In genomic region chr22:36912694-36913430, GRCh38 we compare ENCODE assay signal across 14 cellular contexts. TPM values are rescaled to one million over a fixed set of nuclear protein-coding genes. Genes with fewer than 3 reads are reported as not detected.
DNase-seq lines count a peak whose midpoint lies in the region; ATAC-seq and TF ChIP-seq lines count a peak whose summit lies in the region.
"Had no signal": no experiment of that assay in that cellular context is flagged by ENCODE, and none has a peak within 500 bp of the region (broad histone marks: within the 10 kb centered on the region; RNA-seq: fewer than 3 reads in every experiment).

No MANE protein-coding gene starts in this region.

- intact Hi-C loops in vagina (cut with DNase I): no loop called here

- H3K79me2 ChIP-seq in DOHH2 (ENCODE audit: control insufficient read depth, low read length): peaks cover 44% of the 10 kb centered on the region
- H3K79me2 ChIP-seq: parathyroid adenoma had no signal

- H3K9me3 Mint-ChIP-seq in endothelial cell (ENCODE audit: unreplicated experiment): no peaks in the 10 kb centered on the region
- H3K9me3 Mint-ChIP-seq: CD8-positive, alpha-beta memory T cell had no signal

- H4K20me1 ChIP-seq in DOHH2 (ENCODE audit: control insufficient read depth, insufficient read depth, low read depth, low read length): no peaks in the 10 kb centered on the region

- peak overlapping the region; percentile 79 for H3K27ac ChIP-seq in DOHH2 (ENCODE audit: low read depth, low read length)
- H3K27ac ChIP-seq in HUES6 (ENCODE audit: low read depth, low read length): no peak overlapping the region
- H3K27ac ChIP-seq in neutrophil: peak overlapping the region; percentile 94
- no peak overlapping the region for H3K27ac ChIP-seq in vagina
- H3K27ac ChIP-seq: parathyroid adenoma had no signal

- DNase-seq in endothelial cell (ENCODE audit: low spot score) (no peak), NCI-H82 (lab: John Stamatoyannopoulos, UW) (no peak), ecto neural progenitor cell (ENCODE audit: low spot score) (no peak), vagina (ENCODE audit: extremely low spot score in 2 of 2) (no peak)
- DNase-seq: activated T-cell treated with anti-CD3 and anti-CD28 coated beads for 4 hours; amniotic stem cell; CD8-positive, alpha-beta memory T cell; effector memory CD4-positive, alpha-beta T cell; NCI-H2227 treated with DMSO at 0.1 percent for 48 hours had no signal

- H3K4me3 ChIP-seq in DOHH2 (ENCODE audit: low read length) (peak overlapping the region; percentile 87), HUES6 (ENCODE audit: low read depth, low read length) (peak overlapping the region; percentile 20; the same call in 1 of the 2 replicates), neutrophil (ENCODE audit: low read depth in 1 of 2, low read length in 1 of 2) (peak overlapping the region; percentile 70 to 81), vagina (no peak overlapping the region)

- peaks cover 23% of the 10 kb centered on the region for H3F3A ChIP-seq in DOHH2 (ENCODE audit: control insufficient read depth, insufficient read depth)

- H3K36me3 Mint-ChIP-seq in endothelial cell (ENCODE audit: low read depth, unreplicated experiment): no peaks in the 10 kb centered on the region
- H3K36me3 Mint-ChIP-seq: CD8-positive, alpha-beta memory T cell had no signal

- no peaks in the 10 kb centered on the region for H3K9me2 ChIP-seq in DOHH2 (replicated peaks; ENCODE audit: control insufficient read depth, low read length)

- H3K36me3 ChIP-seq in DOHH2 (ENCODE audit: control insufficient read depth, low read length) (peaks cover 12% of the 10 kb centered on the region; the same call in 1 of the 2 replicates), HUES6 (ENCODE audit: control insufficient read depth, insufficient read depth, low read length) (no peaks in the 10 kb centered on the region), neutrophil (peaks cover 7% of the 10 kb centered on the region), vagina (no peaks in the 10 kb centered on the region)

- H3K4me1 ChIP-seq in DOHH2 (ENCODE audit: control insufficient read depth, low read length) (peaks cover 86% of the 10 kb centered on the region), HUES6 (ENCODE audit: control insufficient read depth, insufficient read depth, low read length) (peaks cover 31% of the 10 kb centered on the region), neutrophil (ENCODE audit: control insufficient read depth in 1 of 2, insufficient read depth in 1 of 2, low read depth in 1 of 2, low read length in 1 of 2) (peaks cover 47 to 55% of the 10 kb centered on the region in 2 experiments), vagina (no peaks in the 10 kb centered on the region)
- H3K4me1 ChIP-seq: parathyroid adenoma had no signal

- peaks cover 11% of the 10 kb centered on the region for H3K27me3 Mint-ChIP-seq in endothelial cell (ENCODE audit: unreplicated experiment)

- no peak overlapping the region for H3K9ac ChIP-seq in HUES6 (ENCODE audit: low read length)
- H3K9ac ChIP-seq: parathyroid adenoma had no signal

- TF ChIP-seq CTCF in DOHH2 (IDR thresholded peaks at IDR 0.05; ENCODE audit: low read depth, low read length, poor library complexity, severe bottlenecking) (no peak), endothelial cell (IDR thresholded peaks at IDR 0.05; ENCODE audit: unreplicated experiment) (no peak), neutrophil (IDR thresholded peaks at IDR 0.05) (no peak), vagina (IDR thresholded peaks at IDR 0.05) (no peak)

- TF ChIP-seq POLR2A in GM18505 (IDR thresholded peaks at IDR 0.05; ENCODE audit: borderline replicate concordance, extremely low read depth, insufficient read depth, insufficient read length): no peak
- no peak for TF ChIP-seq POLR2A in vagina (IDR thresholded peaks at IDR 0.05)

- peaks cover 35% of the 10 kb centered on the region for H3K4me1 Mint-ChIP-seq in endothelial cell (ENCODE audit: unreplicated experiment)
- H3K4me1 Mint-ChIP-seq: CD8-positive, alpha-beta memory T cell had no signal

- H3K9me3 ChIP-seq in DOHH2 (ENCODE audit: control insufficient read depth, insufficient read depth, low read length) (no peaks in the 10 kb centered on the region), HUES6 (ENCODE audit: control insufficient read depth, insufficient read depth, low read depth, low read length) (no peaks in the 10 kb centered on the region), neutrophil (no peaks in the 10 kb centered on the region), vagina (no peaks in the 10 kb centered on the region)

- H3K27me3 ChIP-seq in DOHH2 (ENCODE audit: control insufficient read depth, low read length) (peaks cover 3% of the 10 kb centered on the region; the same call in 1 of the 2 replicates), HUES6 (ENCODE audit: control insufficient read depth, insufficient read depth, low read length) (peaks cover 41% of the 10 kb centered on the region), neutrophil (no peaks in the 10 kb centered on the region), vagina (no peaks in the 10 kb centered on the region)

- H3K4me2 ChIP-seq in DOHH2 (ENCODE audit: low read length): peak overlapping the region; percentile 70

- no peak for ATAC-seq in GM18505 (IDR thresholded peaks at IDR 0.05; ENCODE audit: unreplicated experiment)

- peak overlapping the region; percentile 80 for H3K27ac Mint-ChIP-seq in endothelial cell (ENCODE audit: unreplicated experiment)
- H3K27ac Mint-ChIP-seq: CD8-positive, alpha-beta memory T cell had no signal

- H3K4me3 Mint-ChIP-seq in endothelial cell (ENCODE audit: unreplicated experiment): no peak overlapping the region
- H3K4me3 Mint-ChIP-seq: CD8-positive, alpha-beta memory T cell had no signal

RNA-seq across cellular contexts. Expression of gene CSF2RB, which starts 0.6 kb away (rescaled TPM):
- total RNA-seq in endothelial cell (ENCODE audit: unreplicated experiment) (12.0 TPM), vagina (4.2 TPM)

RNA-seq across cellular contexts. Expression of gene NCF4, which starts 52.1 kb away (rescaled TPM):
- total RNA-seq in endothelial cell (ENCODE audit: unreplicated experiment) (not detected), vagina (37.6 TPM)

Comparison
In these comparisons a context has a peak if more than half of its experiments do, and no peak if none do; other contexts are left out.
1. H3K27ac ChIP-seq: peak in DOHH2 (single experiment) and neutrophil (single experiment); none in HUES6 (single experiment) and vagina (single experiment).
2. H3K4me3 ChIP-seq: peak in DOHH2 (single experiment), HUES6 (single experiment) and neutrophil (2 of 2); none in vagina (0 of 2).
3. RNA of gene NCF4, which starts 52.1 kb away (total RNA-seq): 37.6 TPM in vagina (single experiment); not detected in endothelial cell (single experiment); every median in the first group is over 10 times any median in the second.